ENCODE assay signal across 9 cellular contexts in the genomic region with DNA sequence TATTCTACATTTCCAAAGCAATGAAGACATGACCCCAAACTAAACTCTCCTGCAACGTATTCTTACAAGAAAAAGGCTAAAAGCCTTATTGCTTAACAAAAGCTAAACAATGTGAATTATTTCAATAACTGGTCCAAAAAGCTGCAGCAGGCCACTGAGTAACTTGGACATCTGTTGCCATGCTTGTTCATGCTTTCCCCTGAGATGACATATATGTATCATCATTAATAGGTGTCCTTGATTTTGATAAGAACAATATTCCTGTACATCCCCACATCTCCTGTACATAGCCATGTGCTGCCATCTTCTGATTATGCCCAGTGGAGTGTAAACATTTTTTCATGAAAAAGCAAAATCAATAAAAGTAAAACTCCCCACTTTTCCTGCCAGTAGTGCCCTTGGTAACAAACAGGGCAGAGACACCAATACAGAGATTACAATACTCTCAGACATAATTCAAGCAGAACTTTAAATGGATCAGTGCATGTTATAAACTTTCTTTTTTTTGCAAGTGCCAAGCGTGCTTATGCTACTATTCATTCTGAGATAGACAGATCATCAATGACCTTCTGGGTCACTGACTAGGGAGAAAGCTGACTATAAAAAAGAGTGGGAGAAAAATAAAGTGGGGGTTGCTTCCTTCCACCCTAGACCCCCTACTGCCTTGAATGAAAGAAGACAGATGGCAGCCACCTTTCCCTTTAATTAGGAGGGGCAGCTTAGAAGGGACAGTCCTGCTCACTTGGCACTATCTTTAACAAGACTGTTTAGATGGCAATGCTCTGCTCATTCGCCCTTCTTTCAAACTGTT.
DNase-seq lines count a peak whose midpoint lies in the region; ATAC-seq and TF ChIP-seq lines count a peak whose summit lies in the region.
"Had no signal": no experiment of that assay in that cellular context is flagged by ENCODE, and none has a peak within 500 bp of the region (broad histone marks: within the 10 kb centered on the region; RNA-seq: fewer than 3 reads in every experiment).

No MANE protein-coding gene starts in this region.

- H3K4me1 Mint-ChIP-seq in T-helper 1 cell treated with Interleukin-12 subunit alpha and Interleukin-12 subunit beta and Interleukin-4 antibody, amounts not matched to agents 30 μg/mL and 1 μg/mL, for 36 hours (ENCODE audit: low read depth), result peaks cover 74% of the 10 kb centered on the region
- H3K4me1 Mint-ChIP-seq in activated CD8-positive, alpha-beta T cell treated with anti-CD3 and anti-CD28 coated beads for 36 hours (ENCODE audit: low read depth), result peaks cover 85% of the 10 kb centered on the region
- peaks cover 81% of the 10 kb centered on the region for H3K4me1 Mint-ChIP-seq in stimulated activated memory B cell treated with anti-CD40 and anti-IgM and Interleukin-4, amounts not matched to agents 10 μg/mL and 1 μg/mL and 100 μg/mL, for 72 hours

- POLR2A ChIA-PET in activated CD8-positive, alpha-beta T cell treated with anti-CD3 and anti-CD28 coated beads for 36 hours (lab: Charles Lee), result interaction anchor here (0.9 to 13.3 kb wide), 8 partner anchors 13 to 86 kb away, joined by 3 to 257 read pairs (median 4); no protein-coding TSS in a partner anchor

- peak overlapping the region; percentile 62 for H3K27ac Mint-ChIP-seq in T-helper 1 cell treated with Interleukin-12 subunit alpha and Interleukin-12 subunit beta and Interleukin-4 antibody, amounts not matched to agents 30 μg/mL and 1 μg/mL, for 36 hours
- peak overlapping the region; percentile 84 for H3K27ac Mint-ChIP-seq in activated CD8-positive, alpha-beta T cell treated with anti-CD3 and anti-CD28 coated beads for 36 hours
- H3K27ac Mint-ChIP-seq in stimulated activated memory B cell treated with anti-CD40 and anti-IgM and Interleukin-4, amounts not matched to agents 10 μg/mL and 1 μg/mL and 100 μg/mL, for 72 hours, result peak overlapping the region; percentile 62

- no peaks in the 10 kb centered on the region for H3K27me3 Mint-ChIP-seq in T-helper 1 cell treated with Interleukin-12 subunit alpha and Interleukin-12 subunit beta and Interleukin-4 antibody, amounts not matched to agents 30 μg/mL and 1 μg/mL, for 36 hours (ENCODE audit: low read depth)
- H3K27me3 Mint-ChIP-seq in activated CD8-positive, alpha-beta T cell treated with anti-CD3 and anti-CD28 coated beads for 36 hours, result no peaks in the 10 kb centered on the region
- H3K27me3 Mint-ChIP-seq in stimulated activated memory B cell treated with anti-CD40 and anti-IgM and Interleukin-4, amounts not matched to agents 10 μg/mL and 1 μg/mL and 100 μg/mL, for 72 hours, result no peaks in the 10 kb centered on the region

- H3K9me3 Mint-ChIP-seq in T-helper 1 cell treated with Interleukin-12 subunit alpha and Interleukin-12 subunit beta and Interleukin-4 antibody, amounts not matched to agents 30 μg/mL and 1 μg/mL, for 36 hours, result no peaks in the 10 kb centered on the region
- no peaks in the 10 kb centered on the region for H3K9me3 Mint-ChIP-seq in activated CD8-positive, alpha-beta T cell treated with anti-CD3 and anti-CD28 coated beads for 36 hours
- H3K9me3 Mint-ChIP-seq in stimulated activated memory B cell treated with anti-CD40 and anti-IgM and Interleukin-4, amounts not matched to agents 10 μg/mL and 1 μg/mL and 100 μg/mL, for 72 hours, result no peaks in the 10 kb centered on the region

- ATAC-seq in activated CD8-positive, alpha-beta T cell treated with anti-CD3 and anti-CD28 coated beads for 36 hours, result no peak
- no peak for ATAC-seq in stimulated activated memory B cell treated with anti-CD40 and anti-IgM and Interleukin-4, amounts not matched to agents 10 μg/mL and 1 μg/mL and 100 μg/mL, for 72 hours

- H3K4me3 Mint-ChIP-seq in T-helper 1 cell treated with Interleukin-12 subunit alpha and Interleukin-12 subunit beta and Interleukin-4 antibody, amounts not matched to agents 30 μg/mL and 1 μg/mL, for 36 hours, result peak overlapping the region; percentile 27
- peak overlapping the region; percentile 44 for H3K4me3 Mint-ChIP-seq in activated CD8-positive, alpha-beta T cell treated with anti-CD3 and anti-CD28 coated beads for 36 hours
- peak overlapping the region; percentile 47 for H3K4me3 Mint-ChIP-seq in stimulated activated memory B cell treated with anti-CD40 and anti-IgM and Interleukin-4, amounts not matched to agents 10 μg/mL and 1 μg/mL and 100 μg/mL, for 72 hours

- TF ChIP-seq CTCF in activated CD8-positive, alpha-beta T cell treated with anti-CD3 and anti-CD28 coated beads for 36 hours (IDR thresholded peaks at IDR 0.05), result no peak
- TF ChIP-seq CTCF in fibroblast of pulmonary artery (IDR thresholded peaks at IDR 0.05; ENCODE audit: low read length, missing control alignments), result no peak

- CTCF ChIA-PET in activated CD8-positive, alpha-beta T cell treated with anti-CD3 and anti-CD28 coated beads for 36 hours (lab: Charles Lee), result interaction anchor here (0.9 to 3.9 kb wide), 4 partner anchors 25 to 101 kb away, joined by 3 to 18 read pairs (median 7); no protein-coding TSS in a partner anchor

- H3K36me3 Mint-ChIP-seq in T-helper 1 cell treated with Interleukin-12 subunit alpha and Interleukin-12 subunit beta and Interleukin-4 antibody, amounts not matched to agents 30 μg/mL and 1 μg/mL, for 36 hours (ENCODE audit: low read depth), result peaks cover 61% of the 10 kb centered on the region
- peaks cover 86% of the 10 kb centered on the region for H3K36me3 Mint-ChIP-seq in activated CD8-positive, alpha-beta T cell treated with anti-CD3 and anti-CD28 coated beads for 36 hours (ENCODE audit: low read depth)
- peaks cover 64% of the 10 kb centered on the region for H3K36me3 Mint-ChIP-seq in stimulated activated memory B cell treated with anti-CD40 and anti-IgM and Interleukin-4, amounts not matched to agents 10 μg/mL and 1 μg/mL and 100 μg/mL, for 72 hours

- intact Hi-C loops in activated CD8-positive, alpha-beta T cell treated with anti-CD3 and anti-CD28 coated beads for 36 hours (cut with micrococcal nuclease), result no loop called here

- H3K4me3 ChIP-seq in fibroblast of pulmonary artery (replicated peaks; ENCODE audit: low read depth, low read length), result peak overlapping the region; percentile 18

- no peak for DNase-seq in T-helper 1 cell
- DNase-seq in activated CD8-positive, alpha-beta T cell treated with anti-CD3 and anti-CD28 coated beads for 36 hours, result no peak
- DNase-seq in fibroblast of pulmonary artery (ENCODE audit: low read depth), result no peak
- no peak for DNase-seq in NCI-H1930 (lab: John Stamatoyannopoulos, UW)
- DNase-seq in NCI-H2107 treated with DMSO at 0.1 percent for 48 hours (lab: John Stamatoyannopoulos, UW; ENCODE audit: unreplicated experiment), result no peak
- DNase-seq in stimulated activated CD4-positive, alpha-beta T cell treated with anti-CD3 and anti-CD28 coated beads, Interleukin-15, amount 100 ng/mL, for 24 hours, result no peak
- DNase-seq: NCI-H526 had no signal
